ENCODE assay signal across 14 cellular contexts in the genomic region with DNA sequence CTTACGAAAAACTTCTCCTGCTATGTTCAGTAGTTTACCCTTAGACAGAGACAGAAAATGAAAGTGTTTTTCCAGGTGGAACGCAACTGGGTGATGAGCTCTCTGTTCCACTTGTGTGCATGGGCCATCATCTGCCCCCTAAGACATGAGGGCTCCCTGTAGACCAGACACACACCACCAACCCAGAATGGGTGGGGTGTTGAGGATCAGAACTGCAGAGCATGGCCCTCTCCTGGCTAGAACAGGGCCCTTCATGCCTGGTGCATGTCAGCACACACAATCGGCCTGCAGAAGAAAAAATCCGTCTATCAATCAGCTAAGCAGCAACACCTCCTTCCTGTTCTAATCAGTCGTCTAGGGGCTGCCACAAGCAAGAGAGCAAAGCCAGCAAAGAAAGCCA.
DNase-seq lines count a peak whose midpoint lies in the region; ATAC-seq and TF ChIP-seq lines count a peak whose summit lies in the region.
"Had no signal": no experiment of that assay in that cellular context is flagged by ENCODE, and none has a peak within 500 bp of the region (broad histone marks: within the 10 kb centered on the region; RNA-seq: fewer than 3 reads in every experiment).

No MANE protein-coding gene starts in this region.

- H3K9me3 Mint-ChIP-seq in activated T-helper 2 cell treated with anti-CD3 and anti-CD28 coated beads, Interferon-gamma antibody, Interleukin-2, Interleukin-4, amounts not matched to agents 10 μg/mL and 5 μg/mL and 100 μg/mL, durations not matched to agents 14 hours and 24 hours and 36 hours, result peaks cover 4% of the 10 kb centered on the region
- H3K9me3 Mint-ChIP-seq in activated CD8-positive, alpha-beta memory T cell treated with anti-CD3 and anti-CD28 coated beads, Interleukin-2, amount 10 ng/mL, durations not matched to agents 7 days and 5 days (ENCODE audit: low read depth), result peaks cover 2% of the 10 kb centered on the region
- H3K9me3 Mint-ChIP-seq: dendritic cell treated with granulocyte-macrophage colony-stimulating factor and Interleukin-4, amounts not matched to agents 40 ng/mL and 50 ng/mL, for 4 days; naive thymus-derived CD8-positive, alpha-beta T cell; T-cell; type B pancreatic cell had no signal

- CTCF ChIA-PET in GM10248 (lab: Yijun Ruan, JAX), result interaction anchor here (0.7 to 4.6 kb wide), 5 partner anchors 11 to 61 kb away, joined by 3 to 19 read pairs (median 4); no protein-coding TSS in a partner anchor
- CTCF ChIA-PET in activated CD8-positive, alpha-beta memory T cell treated with anti-CD3 and anti-CD28 coated beads, Interleukin-2, amount 10 ng/mL, durations not matched to agents 7 days and 5 days (lab: Charles Lee), result interaction anchor here (0.9 to 2.0 kb wide), 2 partner anchors 46 to 52 kb away, joined by 4 to 5 read pairs; no protein-coding TSS in a partner anchor

- H3K4me1 Mint-ChIP-seq in activated T-helper 2 cell treated with anti-CD3 and anti-CD28 coated beads, Interferon-gamma antibody, Interleukin-2, Interleukin-4, amounts not matched to agents 10 μg/mL and 5 μg/mL and 100 μg/mL, durations not matched to agents 14 hours and 24 hours and 36 hours (ENCODE audit: low read depth), result peaks cover 50% of the 10 kb centered on the region
- H3K4me1 Mint-ChIP-seq in activated CD8-positive, alpha-beta memory T cell treated with anti-CD3 and anti-CD28 coated beads, Interleukin-2, amount 10 ng/mL, durations not matched to agents 7 days and 5 days, result peaks cover 11% of the 10 kb centered on the region

- no peaks in the 10 kb centered on the region for H3K27me3 Mint-ChIP-seq in activated T-helper 2 cell treated with anti-CD3 and anti-CD28 coated beads, Interferon-gamma antibody, Interleukin-2, Interleukin-4, amounts not matched to agents 10 μg/mL and 5 μg/mL and 100 μg/mL, durations not matched to agents 14 hours and 24 hours and 36 hours (ENCODE audit: low read depth)
- peaks cover 10% of the 10 kb centered on the region for H3K27me3 Mint-ChIP-seq in activated CD8-positive, alpha-beta memory T cell treated with anti-CD3 and anti-CD28 coated beads, Interleukin-2, amount 10 ng/mL, durations not matched to agents 7 days and 5 days
- H3K27me3 Mint-ChIP-seq: T-cell had no signal

- H3K4me3 Mint-ChIP-seq in activated T-helper 2 cell treated with anti-CD3 and anti-CD28 coated beads, Interferon-gamma antibody, Interleukin-2, Interleukin-4, amounts not matched to agents 10 μg/mL and 5 μg/mL and 100 μg/mL, durations not matched to agents 14 hours and 24 hours and 36 hours (ENCODE audit: low read depth), result no peak overlapping the region
- H3K4me3 Mint-ChIP-seq in activated CD8-positive, alpha-beta memory T cell treated with anti-CD3 and anti-CD28 coated beads, Interleukin-2, amount 10 ng/mL, durations not matched to agents 7 days and 5 days, result no peak overlapping the region
- H3K4me3 Mint-ChIP-seq: dendritic cell treated with granulocyte-macrophage colony-stimulating factor and Interleukin-4, amounts not matched to agents 40 ng/mL and 50 ng/mL, for 4 days; T-cell; type B pancreatic cell had no signal

- peak; percentile 59 for ATAC-seq in GM19351 (IDR thresholded peaks at IDR 0.05; ENCODE audit: unreplicated experiment)
- ATAC-seq in HG02884 (IDR thresholded peaks at IDR 0.05; ENCODE audit: unreplicated experiment), result peak; percentile 57
- ATAC-seq in activated CD8-positive, alpha-beta memory T cell treated with anti-CD3 and anti-CD28 coated beads, Interleukin-2, amount 10 ng/mL, durations not matched to agents 7 days and 5 days, result no peak
- ATAC-seq: naive thymus-derived CD8-positive, alpha-beta T cell; T-cell had no signal

- no peak for TF ChIP-seq CTCF in GM10248 (IDR thresholded peaks at IDR 0.05; ENCODE audit: control extremely low read depth, extremely low read depth, low read depth, missing control alignments)

- intact Hi-C loops in activated T-helper 2 cell treated with anti-CD3 and anti-CD28 coated beads, Interferon-gamma antibody, Interleukin-2, Interleukin-4, amounts not matched to agents 10 μg/mL and 5 μg/mL and 100 μg/mL, durations not matched to agents 14 hours and 24 hours and 36 hours (cut with micrococcal nuclease), result loop anchor here (10.0 kb wide), 1 partner anchor 1184 kb away; no protein-coding TSS in a partner anchor

- peak overlapping the region; percentile 52 for H3K27ac Mint-ChIP-seq in activated T-helper 2 cell treated with anti-CD3 and anti-CD28 coated beads, Interferon-gamma antibody, Interleukin-2, Interleukin-4, amounts not matched to agents 10 μg/mL and 5 μg/mL and 100 μg/mL, durations not matched to agents 14 hours and 24 hours and 36 hours
- no peak overlapping the region for H3K27ac Mint-ChIP-seq in activated CD8-positive, alpha-beta memory T cell treated with anti-CD3 and anti-CD28 coated beads, Interleukin-2, amount 10 ng/mL, durations not matched to agents 7 days and 5 days
- H3K27ac Mint-ChIP-seq: dendritic cell treated with granulocyte-macrophage colony-stimulating factor and Interleukin-4, amounts not matched to agents 40 ng/mL and 50 ng/mL, for 4 days; naive thymus-derived CD8-positive, alpha-beta T cell; T-cell; type B pancreatic cell had no signal

- H3K36me3 Mint-ChIP-seq in activated T-helper 2 cell treated with anti-CD3 and anti-CD28 coated beads, Interferon-gamma antibody, Interleukin-2, Interleukin-4, amounts not matched to agents 10 μg/mL and 5 μg/mL and 100 μg/mL, durations not matched to agents 14 hours and 24 hours and 36 hours (ENCODE audit: low read depth), result peaks cover 4% of the 10 kb centered on the region
- peaks cover 9% of the 10 kb centered on the region for H3K36me3 Mint-ChIP-seq in activated CD8-positive, alpha-beta memory T cell treated with anti-CD3 and anti-CD28 coated beads, Interleukin-2, amount 10 ng/mL, durations not matched to agents 7 days and 5 days
- H3K36me3 Mint-ChIP-seq: naive thymus-derived CD8-positive, alpha-beta T cell; T-cell; type B pancreatic cell had no signal

- DNase-seq in GM10248 (ENCODE audit: extremely low spot score) (peak; percentile 32), SW480 (ENCODE audit: low spot score) (no peak), OCI-M2 (lab: John Stamatoyannopoulos, UW; ENCODE audit: unreplicated experiment) (no peak), NCI-H1930 (lab: John Stamatoyannopoulos, UW) (no peak)
- DNase-seq in activated T-helper 2 cell treated with anti-CD3 and anti-CD28 coated beads, Interferon-gamma antibody, Interleukin-2, Interleukin-4, amounts not matched to agents 10 μg/mL and 5 μg/mL and 100 μg/mL, durations not matched to agents 14 hours and 24 hours and 36 hours (ENCODE audit: low spot score), result no peak
- no peak for DNase-seq in activated CD8-positive, alpha-beta memory T cell treated with anti-CD3 and anti-CD28 coated beads, Interleukin-2, amount 10 ng/mL, durations not matched to agents 7 days and 5 days
- DNase-seq: activated CD8-positive, alpha-beta memory T cell treated with anti-CD3 and anti-CD28 coated beads for 24 hours; naive thymus-derived CD8-positive, alpha-beta T cell; NCI-H2029; T-cell had no signal

- POLR2A ChIA-PET in GM10248 (lab: Yijun Ruan, JAX), result no interaction called here
